Comparison of ENCODE assay signal across 16 cellular contexts in genomic region chr6:96014846-96015245, GRCh38. TPM values are rescaled to one million over a fixed set of nuclear protein-coding genes. Genes with fewer than 3 reads are reported as not detected.
DNase-seq lines count a peak whose midpoint lies in the region; ATAC-seq and TF ChIP-seq lines count a peak whose summit lies in the region.
"Had no signal": no experiment of that assay in that cellular context is flagged by ENCODE, and none has a peak within 500 bp of the region (broad histone marks: within the 10 kb centered on the region; RNA-seq: fewer than 3 reads in every experiment).

No MANE protein-coding gene starts in this region.

- WGBS in HUES64: 48% methylated on average over 8 of the region's 11 CpGs

- H3K36me3 Mint-ChIP-seq in nephron (ENCODE audit: low read depth): no peaks in the 10 kb centered on the region
- H3K36me3 Mint-ChIP-seq: activated CD4-positive, alpha-beta memory T cell treated with anti-CD3 and anti-CD28 coated beads for 36 hours; stimulated activated effector memory CD8-positive, alpha-beta T cell treated with anti-CD3 and anti-CD28 coated beads, Interleukin-12 subunit alpha, Interleukin-12 subunit beta, amount 100 ng/mL, for 72 hours had no signal

- H3K36me3 ChIP-seq in HUES64 (ENCODE audit: insufficient read depth, low read length) (no peaks in the 10 kb centered on the region), right atrium auricular region (no peaks in the 10 kb centered on the region)

- no peaks in the 10 kb centered on the region for H3K4me1 Mint-ChIP-seq in nephron
- H3K4me1 Mint-ChIP-seq: stimulated activated effector memory CD8-positive, alpha-beta T cell treated with anti-CD3 and anti-CD28 coated beads, Interleukin-12 subunit alpha, Interleukin-12 subunit beta, amount 100 ng/mL, for 72 hours had no signal

- H3K27me3 Mint-ChIP-seq in nephron (ENCODE audit: low read depth): peaks cover 58% of the 10 kb centered on the region

- TF ChIP-seq CTCF in nephron (IDR thresholded peaks at IDR 0.05; ENCODE audit: unreplicated experiment in 3 of 3) (no peak), right atrium auricular region (IDR thresholded peaks at IDR 0.05) (no peak)

- ATAC-seq in GM19023 (IDR thresholded peaks at IDR 0.05; ENCODE audit: unreplicated experiment): no peak

- H3K27me3 ChIP-seq in HUES64 (ENCODE audit: insufficient read depth, low read length) (peaks cover 32% of the 10 kb centered on the region), right atrium auricular region (no peaks in the 10 kb centered on the region)

- no peaks in the 10 kb centered on the region for H3K9me3 ChIP-seq in HUES64 (ENCODE audit: insufficient read depth, low read depth, low read length)
- no peaks in the 10 kb centered on the region for H3K9me3 ChIP-seq in right atrium auricular region

- H3K9ac ChIP-seq in HUES64 (ENCODE audit: low read depth, low read length): peak overlapping the region; percentile 89

- peak overlapping the region; percentile 49 to 63 (median 54) for H3K27ac Mint-ChIP-seq in nephron
- H3K27ac Mint-ChIP-seq: activated CD4-positive, alpha-beta memory T cell treated with anti-CD3 and anti-CD28 coated beads for 36 hours; stimulated activated effector memory CD8-positive, alpha-beta T cell treated with anti-CD3 and anti-CD28 coated beads, Interleukin-12 subunit alpha, Interleukin-12 subunit beta, amount 100 ng/mL, for 72 hours had no signal

- H3K27ac ChIP-seq in HUES64 (ENCODE audit: low read depth, low read length) (no peak overlapping the region), cingulate gyrus (ENCODE audit: low read depth, low read length) (peak overlapping the region; percentile 91), right atrium auricular region (no peak overlapping the region)
- H3K27ac ChIP-seq: C4-2B had no signal

- H3K4me3 Mint-ChIP-seq in nephron: peak overlapping the region; percentile 84 to 85 (median 85)
- H3K4me3 Mint-ChIP-seq: activated CD4-positive, alpha-beta memory T cell treated with anti-CD3 and anti-CD28 coated beads for 36 hours; stimulated activated effector memory CD8-positive, alpha-beta T cell treated with anti-CD3 and anti-CD28 coated beads, Interleukin-12 subunit alpha, Interleukin-12 subunit beta, amount 100 ng/mL, for 72 hours had no signal

- H3K4me1 ChIP-seq in HUES64 (ENCODE audit: insufficient read depth, low read length) (peaks cover 26% of the 10 kb centered on the region), right atrium auricular region (no peaks in the 10 kb centered on the region)

- H3K4me3 ChIP-seq in HUES64 (ENCODE audit: low read length): peak overlapping the region; percentile 94
- no peak overlapping the region for H3K4me3 ChIP-seq in right atrium auricular region

- DNase-seq in COLO668 (lab: John Stamatoyannopoulos, UW; ENCODE audit: unreplicated experiment) (peak; percentile 17), activated T-cell treated with anti-CD3 and anti-CD28 coated beads for 4 hours (no peak), right atrium auricular region (ENCODE audit: low spot score) (no peak), KG1 (lab: John Stamatoyannopoulos, UW) (no peak)
- DNase-seq: activated CD4-positive, alpha-beta memory T cell treated with anti-CD3 and anti-CD28 coated beads for 36 hours; kidney glomerular epithelial cell had no signal

- H3K9me3 Mint-ChIP-seq in nephron: no peaks in the 10 kb centered on the region
- H3K9me3 Mint-ChIP-seq: activated CD4-positive, alpha-beta memory T cell treated with anti-CD3 and anti-CD28 coated beads for 36 hours; stimulated activated effector memory CD8-positive, alpha-beta T cell treated with anti-CD3 and anti-CD28 coated beads, Interleukin-12 subunit alpha, Interleukin-12 subunit beta, amount 100 ng/mL, for 72 hours had no signal

RNA-seq across cellular contexts. Expression of gene FUT9, which starts 0.9 kb away (rescaled TPM):
- 2.2 TPM for polyA plus RNA-seq in HUES64 (2013, experiment 1 of 2)
- 1.9 TPM for polyA plus RNA-seq in HUES64 (2013, experiment 2 of 2)
- total RNA-seq in right atrium auricular region: not detected
- total RNA-seq: activated CD4-positive, alpha-beta memory T cell treated with anti-CD3 and anti-CD28 coated beads for 36 hours; fibroblast of lung; M059J; omental fat pad; T-helper 1 cell treated with Interleukin-12 subunit alpha and Interleukin-12 subunit beta and Interleukin-4 antibody, amounts not matched to agents 30 ng/mL and 1 ng/mL, for 36 hours had no signal
- polyA plus RNA-seq: fibroblast of lung had no signal
